ENCODE assay signal across 26 cellular contexts in the genomic region with DNA sequence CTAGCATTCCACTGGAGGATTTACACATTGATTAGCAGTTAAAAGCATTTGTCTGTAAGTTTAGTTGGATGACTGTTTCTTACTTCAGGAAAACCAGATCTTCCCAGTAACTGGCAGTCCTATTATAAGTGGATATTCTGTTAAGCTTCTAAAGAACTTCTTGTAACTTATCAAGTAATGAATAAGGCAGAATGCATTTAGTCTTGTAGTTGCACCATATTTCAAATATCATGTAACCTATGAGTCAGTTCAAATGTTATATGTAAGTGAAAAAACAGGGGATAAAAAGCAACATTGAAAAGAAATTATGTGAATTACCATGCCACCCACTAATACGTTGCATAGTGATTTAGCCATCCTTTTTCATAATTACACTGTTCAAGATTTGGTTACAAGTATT. TPM values are rescaled to one million over a fixed set of nuclear protein-coding genes. Genes with fewer than 3 reads are reported as not detected.
DNase-seq lines count a peak whose midpoint lies in the region.
"Had no signal": no experiment of that assay in that cellular context is flagged by ENCODE, and none has a peak within 500 bp of the region (broad histone marks: within the 10 kb centered on the region; RNA-seq: fewer than 3 reads in every experiment).

No MANE protein-coding gene starts in this region.

- H3K36me3 ChIP-seq in skeletal muscle satellite cell (ENCODE audit: insufficient read depth, low read length): no peaks in the 10 kb centered on the region
- H3K36me3 ChIP-seq: colonic mucosa, esophagus squamous epithelium, neutrophil, prostate gland, vagina had no signal

- peak overlapping the region; percentile 60 for H3K4me3 ChIP-seq in skeletal muscle satellite cell (ENCODE audit: low read length)
- H3K4me3 ChIP-seq: colonic mucosa, esophagus squamous epithelium, GM12878, GM23338, lung, prostate gland, vagina had no signal

- peak overlapping the region; percentile 77 for H3K4me2 ChIP-seq in skeletal muscle satellite cell (ENCODE audit: low read length)
- H3K4me2 ChIP-seq: GM23338 had no signal

- peak overlapping the region; percentile 69 for H3K9ac ChIP-seq in skeletal muscle satellite cell (ENCODE audit: low read depth, low read length)

- H3K4me1 ChIP-seq in skeletal muscle satellite cell (ENCODE audit: control insufficient read depth, insufficient read depth, low read length): peaks cover 27% of the 10 kb centered on the region
- H3K4me1 ChIP-seq: colonic mucosa, prostate gland had no signal

- DNase-seq in DMS79 treated with DMSO at 0.1 percent for 48 hours (lab: John Stamatoyannopoulos, UW): peak; percentile 34
- no peak for DNase-seq in DMS79 (lab: John Stamatoyannopoulos, UW)
- peak; percentile 46 for DNase-seq in dedifferentiated amniotic fluid mesenchymal stem cell (ENCODE audit: extremely low spot score)
- peak; percentile 83 for DNase-seq in iris pigment epithelial cell (ENCODE audit: low read depth)
- no peak for DNase-seq in NCI-H1930 (lab: John Stamatoyannopoulos, UW)
- no peak for DNase-seq in A172 (ENCODE audit: low spot score)
- DNase-seq in NCI-H226: no peak
- DNase-seq: activated CD4-positive, alpha-beta T cell treated with anti-CD3 and anti-CD28 coated beads for 48 hours; activated gamma-delta T cell treated with Interleukin-2 at 50 U/mL for 16 hours; activated naive CD8-positive, alpha-beta T cell treated with anti-CD3 and anti-CD28 coated beads, Interleukin-2, amount 50 U/mL, for 24 hours; activated T-cell treated with anti-CD3 and anti-CD28 coated beads, Interleukin-2, amount 50 U/mL, for 24 hours; Calu3; colonic mucosa; esophagus squamous epithelium; NCI-H2171; NCI-H524 treated with DMSO at 0.1 percent for 48 hours; SHP77; stimulated activated naive CD4-positive, alpha-beta T cell had no signal

- no peaks in the 10 kb centered on the region for H3K9me3 ChIP-seq in skeletal muscle satellite cell (replicated peaks; ENCODE audit: low read length)
- H3K9me3 ChIP-seq: colonic mucosa, esophagus squamous epithelium, neutrophil, prostate gland, vagina had no signal

- no peaks in the 10 kb centered on the region for H3K27me3 ChIP-seq in skeletal muscle satellite cell (ENCODE audit: control insufficient read depth, insufficient read depth, low read length)
- H3K27me3 ChIP-seq: colonic mucosa, esophagus squamous epithelium, neutrophil, vagina had no signal

RNA-seq across cellular contexts. Expression of a gene that starts 30.2 kb away (rescaled TPM):
- 17.5 and 55.7 TPM in 2 replicates for total RNA-seq in skeletal muscle satellite cell (2012; rRNA removed)
- 87.7 and 92.1 TPM in 2 replicates for total RNA-seq in A172 (2014; rRNA removed; shearing (Covaris generic))
- total RNA-seq: activated CD8-positive, alpha-beta memory T cell treated with anti-CD3 and anti-CD28 coated beads for 36 hours had no signal

Comparison
In these comparisons a context has a peak if more than half of its experiments do, and no peak if none do; other contexts are left out.
1. DNase-seq: peak in DMS79 treated with DMSO at 0.1 percent for 48 hours (single experiment), dedifferentiated amniotic fluid mesenchymal stem cell (single experiment) and iris pigment epithelial cell (single experiment); none in DMS79 (single experiment), NCI-H1930 (0 of 2), A172 (single experiment) and NCI-H226 (single experiment).